Comparison of ENCODE assay signal across 31 cellular contexts in genomic region chr1:7400566-7400965, GRCh38.
"Had no signal": no experiment of that assay in that cellular context is flagged by ENCODE, and none has a peak within 500 bp of the region (broad histone marks: within the 10 kb centered on the region; RNA-seq: fewer than 3 reads in every experiment).

No MANE protein-coding gene starts in this region.

- H3K27me3 ChIP-seq: ascending aorta, brain microvascular endothelial cell, neutrophil, ovary, transverse colon had no signal

- FAIRE-seq: endothelial cell of umbilical vein, keratinocyte, urothelium cell line had no signal

- H3K4me3 ChIP-seq: ascending aorta, ovary, skin epidermis, transverse colon had no signal

- DNase-seq: activated CD4-positive, alpha-beta T cell treated with anti-CD3 and anti-CD28 coated beads for 4 hours; activated CD4-positive, CD25-positive, alpha-beta regulatory T cell; activated CD8-positive, alpha-beta T cell treated with anti-CD3 and anti-CD28 coated beads for 36 hours; activated gamma-delta T cell; activated naive CD4-positive, alpha-beta T cell treated with anti-CD3 and anti-CD28 coated beads, Interleukin-2, amount 10 ng/mL, durations not matched to agents 7 days and 5 days; activated naive CD8-positive, alpha-beta T cell treated with anti-CD3 and anti-CD28 coated beads, Interleukin-2, amount 10 ng/mL, durations not matched to agents 7 days and 5 days; activated T-cell treated with anti-CD3 and anti-CD28 coated beads, Interleukin-2, amount 50 U/mL, for 24 hours; brain microvascular endothelial cell; caudate nucleus; cortex of kidney; effector memory CD8-positive, alpha-beta T cell; hippocampal formation; left cardiac atrium; left ventricle myocardium superior; mammary epithelial cell; naive B cell; nephron progenitor cell; ovary; retina; stimulated activated CD4-positive, alpha-beta T cell treated with anti-CD3 and anti-CD28 coated beads, Interleukin-15, amount 100 ng/mL, for 24 hours; stimulated activated CD4-positive, alpha-beta T cell treated with anti-CD3 and anti-CD28 coated beads, Interleukin-2, amount 100 ng/mL, for 24 hours; stimulated activated naive B cell treated with anti-CD40 and anti-IgM and Interleukin-4, amounts not matched to agents 10 μg/mL and 1 μg/mL and 100 μg/mL, for 72 hours; transverse colon had no signal

- H3K27me3 Mint-ChIP-seq: progenitor cell of endocrine pancreas had no signal

- H3K36me3 ChIP-seq: ascending aorta, brain microvascular endothelial cell, neutrophil, ovary, transverse colon had no signal

- H3K27ac Mint-ChIP-seq: activated CD8-positive, alpha-beta T cell treated with anti-CD3 and anti-CD28 coated beads for 36 hours; activated naive CD4-positive, alpha-beta T cell treated with anti-CD3 and anti-CD28 coated beads, Interleukin-2, amount 10 ng/mL, durations not matched to agents 7 days and 5 days; activated naive CD8-positive, alpha-beta T cell treated with anti-CD3 and anti-CD28 coated beads, Interleukin-2, amount 10 ng/mL, durations not matched to agents 7 days and 5 days; activated T-cell treated with anti-CD3 and anti-CD28 coated beads, Interleukin-2, amount 50 U/mL, for 24 hours; effector memory CD8-positive, alpha-beta T cell; mesothelial cell of epicardium; naive B cell; nephron progenitor cell; progenitor cell of endocrine pancreas; stimulated activated naive B cell treated with anti-CD40 and anti-IgM and Interleukin-4, amounts not matched to agents 10 μg/mL and 1 μg/mL and 100 μg/mL, for 72 hours had no signal

- H3K36me3 Mint-ChIP-seq: activated naive CD4-positive, alpha-beta T cell treated with anti-CD3 and anti-CD28 coated beads, Interleukin-2, amount 10 ng/mL, durations not matched to agents 7 days and 5 days; activated naive CD8-positive, alpha-beta T cell treated with anti-CD3 and anti-CD28 coated beads, Interleukin-2, amount 10 ng/mL, durations not matched to agents 7 days and 5 days; naive B cell; stimulated activated naive B cell treated with anti-CD40 and anti-IgM and Interleukin-4, amounts not matched to agents 10 μg/mL and 1 μg/mL and 100 μg/mL, for 72 hours had no signal

- H3K9me3 Mint-ChIP-seq: activated naive CD4-positive, alpha-beta T cell treated with anti-CD3 and anti-CD28 coated beads, Interleukin-2, amount 10 ng/mL, durations not matched to agents 7 days and 5 days; activated naive CD8-positive, alpha-beta T cell treated with anti-CD3 and anti-CD28 coated beads, Interleukin-2, amount 10 ng/mL, durations not matched to agents 7 days and 5 days had no signal

- H3K9me3 ChIP-seq: neutrophil, ovary had no signal

- H3K4me1 ChIP-seq: ascending aorta, transverse colon had no signal

- H3K27ac ChIP-seq: ascending aorta, neutrophil, ovary, skin epidermis, transverse colon had no signal

- H3K4me1 Mint-ChIP-seq: activated naive CD4-positive, alpha-beta T cell treated with anti-CD3 and anti-CD28 coated beads, Interleukin-2, amount 10 ng/mL, durations not matched to agents 7 days and 5 days; activated naive CD8-positive, alpha-beta T cell treated with anti-CD3 and anti-CD28 coated beads, Interleukin-2, amount 10 ng/mL, durations not matched to agents 7 days and 5 days; naive B cell; stimulated activated naive B cell treated with anti-CD40 and anti-IgM and Interleukin-4, amounts not matched to agents 10 μg/mL and 1 μg/mL and 100 μg/mL, for 72 hours had no signal

- H3K4me3 Mint-ChIP-seq: activated CD8-positive, alpha-beta T cell treated with anti-CD3 and anti-CD28 coated beads for 36 hours; activated naive CD4-positive, alpha-beta T cell treated with anti-CD3 and anti-CD28 coated beads, Interleukin-2, amount 10 ng/mL, durations not matched to agents 7 days and 5 days; activated naive CD8-positive, alpha-beta T cell treated with anti-CD3 and anti-CD28 coated beads, Interleukin-2, amount 10 ng/mL, durations not matched to agents 7 days and 5 days; activated T-cell treated with anti-CD3 and anti-CD28 coated beads, Interleukin-2, amount 50 U/mL, for 24 hours; effector memory CD8-positive, alpha-beta T cell; mesothelial cell of epicardium; naive B cell; nephron progenitor cell; stimulated activated naive B cell treated with anti-CD40 and anti-IgM and Interleukin-4, amounts not matched to agents 10 μg/mL and 1 μg/mL and 100 μg/mL, for 72 hours had no signal
